ENCODE assay signal across 20 cellular contexts in the genomic region with DNA sequence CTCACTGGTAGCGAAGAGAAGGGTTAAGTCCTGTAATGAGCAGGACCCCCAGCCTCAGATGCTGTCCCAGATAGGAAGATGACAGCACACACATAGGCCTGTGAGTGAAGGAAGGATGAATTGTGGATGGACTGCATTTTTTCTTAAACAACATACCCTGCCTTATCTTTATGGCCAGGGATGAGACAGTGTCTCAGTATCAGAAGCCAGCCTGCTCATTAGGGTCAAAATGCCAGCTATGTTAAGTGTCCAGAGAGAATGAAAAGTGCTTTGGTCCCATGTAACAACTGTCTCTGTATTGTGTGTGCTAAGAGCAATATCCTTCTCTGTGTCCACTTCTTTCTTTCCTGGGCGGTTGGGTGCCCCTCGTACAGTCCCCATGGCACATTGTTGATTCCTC. TPM values are rescaled to one million over a fixed set of nuclear protein-coding genes. Genes with fewer than 3 reads are reported as not detected.
A peak's percentile ranks its signal among the peaks of the same experiment; 100 is the strongest.
DNase-seq lines count a peak whose midpoint lies in the region; ATAC-seq, FAIRE-seq and TF ChIP-seq lines count a peak whose summit lies in the region.
"Had no signal": no experiment of that assay in that cellular context is flagged by ENCODE, and none has a peak within 500 bp of the region (broad histone marks: within the 10 kb centered on the region; RNA-seq: fewer than 3 reads in every experiment).

No MANE protein-coding gene starts in this region.

- no peaks in the 10 kb centered on the region for H3K36me3 ChIP-seq in smooth muscle cell (ENCODE audit: low read depth)
- H3K36me3 ChIP-seq: BE2C had no signal

- WGBS in smooth muscle cell (ENCODE audit: low lambda C conversion rate), result 37% methylated on average over 3 of the region's 3 CpGs

- no peak for TF ChIP-seq CTCF in coronary artery (IDR thresholded peaks at IDR 0.05)
- TF ChIP-seq CTCF in smooth muscle cell (IDR thresholded peaks at IDR 0.05; ENCODE audit: borderline replicate concordance, insufficient read depth, poor library complexity, severe bottlenecking), result no peak
- TF ChIP-seq CTCF in endothelial cell (IDR thresholded peaks at IDR 0.05; ENCODE audit: unreplicated experiment), result no peak

- no peaks in the 10 kb centered on the region for H3K9me3 ChIP-seq in smooth muscle cell (replicated peaks; ENCODE audit: low read depth)
- H3K9me3 ChIP-seq: A549, BE2C had no signal

- no peaks in the 10 kb centered on the region for H4K20me1 ChIP-seq in smooth muscle cell (ENCODE audit: low read depth)

- peaks cover 2% of the 10 kb centered on the region for H3K27me3 Mint-ChIP-seq in endothelial cell (ENCODE audit: unreplicated experiment)

- peaks cover 7% of the 10 kb centered on the region for H3K4me1 Mint-ChIP-seq in endothelial cell (ENCODE audit: unreplicated experiment)
- H3K4me1 Mint-ChIP-seq: CD14-positive monocyte had no signal

- DNase-seq in ELF-1 (ENCODE audit: low read depth, low spot score), result peak; percentile 17
- DNase-seq in GM19239 (ENCODE audit: insufficient read length, low spot score), result no peak
- DNase-seq in coronary artery (ENCODE audit: low spot score), result peak; percentile 40
- no peak for DNase-seq in smooth muscle cell (lab: John Stamatoyannopoulos, UW; ENCODE audit: unreplicated experiment)
- DNase-seq in endothelial cell (ENCODE audit: low spot score), result no peak
- no peak for DNase-seq in NCI-H82 treated with DMSO at 0.1 percent for 48 hours (lab: John Stamatoyannopoulos, UW; ENCODE audit: unreplicated experiment)
- DNase-seq: CD8-positive, alpha-beta T cell; COR-L47; DND-41; GF-D8; GM23248 had no signal

- H3F3A ChIP-seq in smooth muscle cell (ENCODE audit: low read depth), result peaks cover 3% of the 10 kb centered on the region

- H3K4me1 ChIP-seq in smooth muscle cell (ENCODE audit: low read depth), result no peaks in the 10 kb centered on the region
- H3K4me1 ChIP-seq: A549 had no signal

- no peak overlapping the region for H3K9ac ChIP-seq in smooth muscle cell (ENCODE audit: low read depth)
- H3K9ac ChIP-seq: GM23248 had no signal

- no peaks in the 10 kb centered on the region for H3K9me3 Mint-ChIP-seq in endothelial cell (ENCODE audit: unreplicated experiment)
- H3K9me3 Mint-ChIP-seq: CD14-positive monocyte; CD8-positive, alpha-beta T cell had no signal

- no peak overlapping the region for H3K4me3 Mint-ChIP-seq in endothelial cell (ENCODE audit: unreplicated experiment)
- H3K4me3 Mint-ChIP-seq: CD14-positive monocyte; CD8-positive, alpha-beta T cell had no signal

- ATAC-seq in GM19397 (IDR thresholded peaks at IDR 0.05; ENCODE audit: unreplicated experiment), result no peak
- ATAC-seq: A549; CD8-positive, alpha-beta T cell; HCT116; HepG2 had no signal

- H3K4me2 ChIP-seq in smooth muscle cell, result peak overlapping the region; percentile 19
- H3K4me2 ChIP-seq: A549 had no signal

- H3K27ac Mint-ChIP-seq in endothelial cell (ENCODE audit: unreplicated experiment), result no peak overlapping the region
- H3K27ac Mint-ChIP-seq: CD14-positive monocyte; CD8-positive, alpha-beta T cell had no signal

- peak; percentile 40 for FAIRE-seq in GM19239 (lab: Jason Lieb, UNC)
- FAIRE-seq: A549, GM18507, H54, HepG2, HTR-8/SVneo had no signal

- H3K27ac ChIP-seq in coronary artery, result no peak overlapping the region
- H3K27ac ChIP-seq in smooth muscle cell (ENCODE audit: low read depth), result no peak overlapping the region
- H3K27ac ChIP-seq: A549, GM23248 had no signal

- no peak overlapping the region for H3K4me3 ChIP-seq in coronary artery
- H3K4me3 ChIP-seq in smooth muscle cell, result no peak overlapping the region
- H3K4me3 ChIP-seq: A549, GM23248 had no signal

- H3K36me3 Mint-ChIP-seq in endothelial cell (ENCODE audit: low read depth, unreplicated experiment), result no peaks in the 10 kb centered on the region
- H3K36me3 Mint-ChIP-seq: CD8-positive, alpha-beta T cell had no signal

- H2AFZ ChIP-seq in smooth muscle cell (ENCODE audit: low read depth), result no peak overlapping the region
- H2AFZ ChIP-seq: GM23248 had no signal

- no peaks in the 10 kb centered on the region for H3K79me2 ChIP-seq in smooth muscle cell (ENCODE audit: low read depth)

- H3K27me3 ChIP-seq in smooth muscle cell (ENCODE audit: low read depth), result no peaks in the 10 kb centered on the region
- H3K27me3 ChIP-seq: BE2C had no signal

RNA-seq across cellular contexts. Expression of gene PPFIBP2, which starts 30.2 kb away (rescaled TPM):
- total RNA-seq in smooth muscle cell (9.8 and 17.1 TPM in 2 replicates), endothelial cell (ENCODE audit: unreplicated experiment) (7.3 TPM)
- polyA plus RNA-seq in smooth muscle cell, result 16.4 and 20.2 TPM in 2 replicates

RNA-seq across cellular contexts. Expression of gene OLFML1, which starts 58.7 kb away (rescaled TPM):
- total RNA-seq in smooth muscle cell, result not detected in 2 replicates
- polyA plus RNA-seq in smooth muscle cell, result 0.14 and 0.22 TPM in 2 replicates
- total RNA-seq in endothelial cell (ENCODE audit: unreplicated experiment), result 0.33 TPM
- total RNA-seq: CD8-positive, alpha-beta T cell had no signal
- polyA plus RNA-seq: A549 had no signal

Comparison
In these comparisons a context has a peak if more than half of its experiments do, and no peak if none do; other contexts are left out.
1. DNase-seq: peak in ELF-1 (single experiment) and coronary artery (single experiment); none in GM19239 (single experiment), smooth muscle cell (single experiment), endothelial cell (single experiment) and NCI-H82 treated with DMSO at 0.1 percent for 48 hours (single experiment).